19 cellular contexts compared by ENCODE assay signal in the genomic region with DNA sequence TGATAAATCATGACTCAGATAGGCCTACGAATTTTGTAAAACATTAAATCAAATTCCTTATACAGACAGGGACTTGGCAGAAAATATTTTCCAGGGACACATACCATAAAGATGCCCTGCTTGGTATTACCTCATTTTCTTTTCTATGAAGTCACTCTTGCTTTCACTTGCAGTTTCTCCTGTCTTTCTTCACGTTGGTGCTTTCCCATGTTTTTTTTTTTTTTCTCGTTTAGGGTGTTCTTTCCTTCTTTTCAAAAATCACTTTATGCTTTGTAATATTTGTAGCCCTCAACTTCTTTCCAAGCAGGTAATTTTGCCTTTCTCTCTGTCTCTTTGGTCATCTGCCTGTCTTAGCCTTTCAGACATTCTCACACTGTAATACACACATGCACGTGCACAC. TPM values are rescaled to one million over a fixed set of nuclear protein-coding genes. Genes with fewer than 3 reads are reported as not detected.
DNase-seq lines count a peak whose midpoint lies in the region; ATAC-seq and TF ChIP-seq lines count a peak whose summit lies in the region.
"Had no signal": no experiment of that assay in that cellular context is flagged by ENCODE, and none has a peak within 500 bp of the region (broad histone marks: within the 10 kb centered on the region; RNA-seq: fewer than 3 reads in every experiment).

No MANE protein-coding gene starts in this region.

- H3K36me3 ChIP-seq in OCI-LY3 (replicated peaks; ENCODE audit: low read depth, low read length), result peaks cover 26% of the 10 kb centered on the region

- no peak for ATAC-seq in activated naive CD4-positive, alpha-beta T cell treated with anti-CD3 and anti-CD28 coated beads, Interleukin-2, amount 50 U/mL, for 72 hours
- ATAC-seq in memory B cell (ENCODE audit: low read depth) (no peak), HG03439 (IDR thresholded peaks at IDR 0.05; ENCODE audit: unreplicated experiment) (no peak)
- ATAC-seq in stimulated activated effector memory CD8-positive, alpha-beta T cell treated with anti-CD3 and anti-CD28 coated beads, Interleukin-12 subunit alpha, Interleukin-12 subunit beta, amount 100 ng/mL, for 72 hours, result no peak
- ATAC-seq: CD8-positive, alpha-beta T cell had no signal

- peaks cover 64% of the 10 kb centered on the region for H3K4me1 Mint-ChIP-seq in activated naive CD4-positive, alpha-beta T cell treated with anti-CD3 and anti-CD28 coated beads, Interleukin-2, amount 50 U/mL, for 24 hours
- H3K4me1 Mint-ChIP-seq in memory B cell (peaks cover 38% of the 10 kb centered on the region), type B pancreatic cell (ENCODE audit: unreplicated experiment) (peaks cover 5% of the 10 kb centered on the region)
- peaks cover 81% of the 10 kb centered on the region for H3K4me1 Mint-ChIP-seq in stimulated activated effector memory CD8-positive, alpha-beta T cell treated with anti-CD3 and anti-CD28 coated beads, Interleukin-12 subunit alpha, Interleukin-12 subunit beta, amount 100 ng/mL, for 72 hours

- no peak overlapping the region for H3K4me3 ChIP-seq in OCI-LY3 (ENCODE audit: low read length)
- H3K4me3 ChIP-seq: PC-9 had no signal

- no peaks in the 10 kb centered on the region for H3K27me3 Mint-ChIP-seq in activated naive CD4-positive, alpha-beta T cell treated with anti-CD3 and anti-CD28 coated beads, Interleukin-2, amount 50 U/mL, for 24 hours
- H3K27me3 Mint-ChIP-seq in memory B cell (no peaks in the 10 kb centered on the region), type B pancreatic cell (peaks cover 6% of the 10 kb centered on the region)
- H3K27me3 Mint-ChIP-seq: B cell had no signal

- no peaks in the 10 kb centered on the region for H4K20me1 ChIP-seq in OCI-LY3 (ENCODE audit: insufficient read depth, low read length)

- peaks cover 6% of the 10 kb centered on the region for H3K36me3 Mint-ChIP-seq in activated naive CD4-positive, alpha-beta T cell treated with anti-CD3 and anti-CD28 coated beads, Interleukin-2, amount 50 U/mL, for 24 hours
- H3K36me3 Mint-ChIP-seq in activated naive CD4-positive, alpha-beta T cell treated with anti-CD3 and anti-CD28 coated beads, Interleukin-2, amount 50 U/mL, for 72 hours, result peaks cover 7% of the 10 kb centered on the region in 2 donors
- H3K36me3 Mint-ChIP-seq in memory B cell, result peaks cover 8% of the 10 kb centered on the region
- H3K36me3 Mint-ChIP-seq in stimulated activated effector memory CD8-positive, alpha-beta T cell treated with anti-CD3 and anti-CD28 coated beads, Interleukin-12 subunit alpha, Interleukin-12 subunit beta, amount 100 ng/mL, for 72 hours, result peaks cover 11% of the 10 kb centered on the region
- no peaks in the 10 kb centered on the region for H3K36me3 Mint-ChIP-seq in type B pancreatic cell

- H3K9ac ChIP-seq in OCI-LY3 (ENCODE audit: low read length), result no peak overlapping the region

- no peak overlapping the region for H3K27ac ChIP-seq in OCI-LY3 (ENCODE audit: low read length)
- H3K27ac ChIP-seq: PC-9 had no signal

- peak overlapping the region; percentile 33 for H3K4me2 ChIP-seq in OCI-LY3 (ENCODE audit: low read length)
- H3K4me2 ChIP-seq: PC-9 had no signal

- DNase-seq in activated naive CD4-positive, alpha-beta T cell treated with anti-CD3 and anti-CD28 coated beads, Interleukin-2, amount 50 U/mL, for 72 hours (ENCODE audit: low spot score in 2 of 2), result no peak
- DNase-seq in memory B cell (ENCODE audit: low spot score in 2 of 2), result no peak
- DNase-seq in stimulated activated effector memory CD8-positive, alpha-beta T cell treated with anti-CD3 and anti-CD28 coated beads, Interleukin-12 subunit alpha, Interleukin-12 subunit beta, amount 100 ng/mL, for 72 hours (ENCODE audit: low spot score in 2 of 2), result no peak
- no peak for DNase-seq in type B pancreatic cell (ENCODE audit: extremely low spot score, unreplicated experiment)
- DNase-seq in SW 1271 (lab: John Stamatoyannopoulos, UW), result no peak
- DNase-seq: ACHN; CD8-positive, alpha-beta T cell; DND-41; GDM1; GOT3; KBM-7; NCI-H1048; NCI-H1694 treated with DMSO at 0.1 percent for 48 hours; NCI-H748 treated with DMSO at 0.1 percent for 48 hours; PC-9 had no signal

- no peaks in the 10 kb centered on the region for H3K9me3 ChIP-seq in OCI-LY3 (ENCODE audit: insufficient read depth, low read length)

- no peak for TF ChIP-seq CTCF in OCI-LY3 (IDR thresholded peaks at IDR 0.05; ENCODE audit: low read depth, low read length)
- no peak for TF ChIP-seq CTCF in type B pancreatic cell (conservative IDR thresholded peaks at IDR 0.05)

- no peaks in the 10 kb centered on the region for H3K9me3 Mint-ChIP-seq in activated naive CD4-positive, alpha-beta T cell treated with anti-CD3 and anti-CD28 coated beads, Interleukin-2, amount 50 U/mL, for 24 hours
- peaks cover 6 to 8% of the 10 kb centered on the region in 2 donors for H3K9me3 Mint-ChIP-seq in activated naive CD4-positive, alpha-beta T cell treated with anti-CD3 and anti-CD28 coated beads, Interleukin-2, amount 50 U/mL, for 72 hours
- no peaks in the 10 kb centered on the region for H3K9me3 Mint-ChIP-seq in memory B cell
- H3K9me3 Mint-ChIP-seq in stimulated activated effector memory CD8-positive, alpha-beta T cell treated with anti-CD3 and anti-CD28 coated beads, Interleukin-12 subunit alpha, Interleukin-12 subunit beta, amount 100 ng/mL, for 72 hours, result no peaks in the 10 kb centered on the region
- H3K9me3 Mint-ChIP-seq in type B pancreatic cell, result no peaks in the 10 kb centered on the region
- H3K9me3 Mint-ChIP-seq: CD8-positive, alpha-beta T cell had no signal

- H3K27me3 ChIP-seq in OCI-LY3 (ENCODE audit: low read depth, low read length), result no peaks in the 10 kb centered on the region

- no peak overlapping the region for H3K4me3 Mint-ChIP-seq in activated naive CD4-positive, alpha-beta T cell treated with anti-CD3 and anti-CD28 coated beads, Interleukin-2, amount 50 U/mL, for 24 hours
- H3K4me3 Mint-ChIP-seq in memory B cell, result no peak overlapping the region
- peak overlapping the region; percentile 5 for H3K4me3 Mint-ChIP-seq in stimulated activated effector memory CD8-positive, alpha-beta T cell treated with anti-CD3 and anti-CD28 coated beads, Interleukin-12 subunit alpha, Interleukin-12 subunit beta, amount 100 ng/mL, for 72 hours
- no peak overlapping the region for H3K4me3 Mint-ChIP-seq in type B pancreatic cell
- H3K4me3 Mint-ChIP-seq: B cell; CD8-positive, alpha-beta T cell had no signal

- H3K79me2 ChIP-seq in OCI-LY3 (ENCODE audit: low read length), result peaks cover 35% of the 10 kb centered on the region

- peak overlapping the region; percentile 25 for H3K27ac Mint-ChIP-seq in activated naive CD4-positive, alpha-beta T cell treated with anti-CD3 and anti-CD28 coated beads, Interleukin-2, amount 50 U/mL, for 24 hours
- H3K27ac Mint-ChIP-seq in activated naive CD4-positive, alpha-beta T cell treated with anti-CD3 and anti-CD28 coated beads, Interleukin-2, amount 50 U/mL, for 72 hours, result no peak overlapping the region
- H3K27ac Mint-ChIP-seq in memory B cell (peak overlapping the region; percentile 10), type B pancreatic cell (no peak overlapping the region)
- peak overlapping the region; percentile 84 for H3K27ac Mint-ChIP-seq in stimulated activated effector memory CD8-positive, alpha-beta T cell treated with anti-CD3 and anti-CD28 coated beads, Interleukin-12 subunit alpha, Interleukin-12 subunit beta, amount 100 ng/mL, for 72 hours
- H3K27ac Mint-ChIP-seq: B cell; CD8-positive, alpha-beta T cell had no signal

- H2AFZ ChIP-seq in OCI-LY3 (ENCODE audit: low read depth, low read length), result no peak overlapping the region
- H2AFZ ChIP-seq: PC-9 had no signal

- peaks cover 53% of the 10 kb centered on the region for H3K4me1 ChIP-seq in OCI-LY3 (ENCODE audit: low read length)

RNA-seq across cellular contexts. Expression of a gene that starts 40.7 kb away (rescaled TPM):
- 10 to 100 TPM; 11.1 to 12.5 TPM for total RNA-seq in activated naive CD4-positive, alpha-beta T cell treated with anti-CD3 and anti-CD28 coated beads, Interleukin-2, amount 50 U/mL, for 72 hours
- 43.7 and 65.4 TPM in 2 replicates for total RNA-seq in type B pancreatic cell (ENCODE audit: low replicate concordance)

Comparison
In these comparisons a context has a peak if more than half of its experiments do, and no peak if none do; other contexts are left out.
1. H3K27ac Mint-ChIP-seq: peak in activated naive CD4-positive, alpha-beta T cell treated with anti-CD3 and anti-CD28 coated beads, Interleukin-2, amount 50 U/mL, for 24 hours (single experiment), memory B cell (single experiment) and stimulated activated effector memory CD8-positive, alpha-beta T cell treated with anti-CD3 and anti-CD28 coated beads, Interleukin-12 subunit alpha, Interleukin-12 subunit beta, amount 100 ng/mL, for 72 hours (single experiment); none in activated naive CD4-positive, alpha-beta T cell treated with anti-CD3 and anti-CD28 coated beads, Interleukin-2, amount 50 U/mL, for 72 hours (0 of 2) and type B pancreatic cell (single experiment).